In genomic region chr4:36290641-36291040, GRCh38 we compare ENCODE assay signal across 20 cellular contexts.
"Had no signal": no experiment of that assay in that cellular context is flagged by ENCODE, and none has a peak within 500 bp of the region (broad histone marks: within the 10 kb centered on the region; RNA-seq: fewer than 3 reads in every experiment).

No MANE protein-coding gene starts in this region.

- DNase-seq: activated CD4-positive, alpha-beta T cell treated with anti-CD3 and anti-CD28 coated beads, Interleukin-2, amount 10 ng/mL, durations not matched to agents 24 days and 14 days; activated CD8-positive, alpha-beta T cell treated with anti-CD3 and anti-CD28 coated beads for 36 hours; activated naive CD4-positive, alpha-beta T cell treated with anti-CD3 and anti-CD28 coated beads for 36 hours; activated naive CD8-positive, alpha-beta T cell treated with anti-CD3 and anti-CD28 coated beads, Interleukin-2, amount 50 U/mL, for 24 hours; activated T-cell treated with anti-CD3 and anti-CD28 coated beads, Interleukin-2, amount 50 U/mL, for 24 hours; aorta; brain microvascular endothelial cell; cerebellar nuclear complex; effector memory CD4-positive, alpha-beta T cell; esophagus squamous epithelium; left cardiac atrium; lower lobe of right lung; nephron progenitor cell; nucleus accumbens; stimulated activated CD4-positive, alpha-beta T cell treated with anti-CD3 and anti-CD28 coated beads, Interleukin-2, amount 100 ng/mL, for 24 hours; trophoblast cell had no signal

- H3K4me3 Mint-ChIP-seq: activated CD4-positive, alpha-beta T cell treated with anti-CD3 and anti-CD28 coated beads, Interleukin-2, amount 10 ng/mL, durations not matched to agents 24 days and 14 days; activated CD8-positive, alpha-beta T cell treated with anti-CD3 and anti-CD28 coated beads for 36 hours; activated naive CD4-positive, alpha-beta T cell treated with anti-CD3 and anti-CD28 coated beads for 36 hours; activated naive CD8-positive, alpha-beta T cell treated with anti-CD3 and anti-CD28 coated beads, Interleukin-2, amount 50 U/mL, for 24 hours; activated T-cell treated with anti-CD3 and anti-CD28 coated beads, Interleukin-2, amount 50 U/mL, for 24 hours; dendritic cell treated with granulocyte-macrophage colony-stimulating factor and Interleukin-4, amounts not matched to agents 40 ng/mL and 50 ng/mL, for 4 days; nephron progenitor cell; stimulated activated naive CD8-positive, alpha-beta T cell treated with anti-CD3 and anti-CD28 coated beads, Interleukin-15, Interleukin-2, amounts not matched to agents 100 ng/mL and 50 ng/mL, for 24 hours had no signal

- ATAC-seq: activated CD8-positive, alpha-beta T cell treated with anti-CD3 and anti-CD28 coated beads for 36 hours; activated naive CD8-positive, alpha-beta T cell treated with anti-CD3 and anti-CD28 coated beads, Interleukin-2, amount 50 U/mL, for 24 hours; left cardiac atrium; lower lobe of right lung had no signal

- H3K4me1 Mint-ChIP-seq: nephron progenitor cell had no signal

- H3K9me3 Mint-ChIP-seq: activated CD8-positive, alpha-beta T cell treated with anti-CD3 and anti-CD28 coated beads for 36 hours; activated naive CD4-positive, alpha-beta T cell treated with anti-CD3 and anti-CD28 coated beads for 36 hours; activated naive CD8-positive, alpha-beta T cell treated with anti-CD3 and anti-CD28 coated beads, Interleukin-2, amount 50 U/mL, for 24 hours; dendritic cell treated with granulocyte-macrophage colony-stimulating factor and Interleukin-4, amounts not matched to agents 40 ng/mL and 50 ng/mL, for 4 days; nephron progenitor cell had no signal

- H3K27ac ChIP-seq: brain microvascular endothelial cell, esophagus squamous epithelium, lower lobe of right lung, right atrium auricular region, vagina had no signal

- H3K27me3 Mint-ChIP-seq: activated CD8-positive, alpha-beta T cell treated with anti-CD3 and anti-CD28 coated beads for 36 hours; activated naive CD8-positive, alpha-beta T cell treated with anti-CD3 and anti-CD28 coated beads, Interleukin-2, amount 50 U/mL, for 24 hours; activated T-cell treated with anti-CD3 and anti-CD28 coated beads, Interleukin-2, amount 50 U/mL, for 24 hours; dendritic cell treated with granulocyte-macrophage colony-stimulating factor and Interleukin-4, amounts not matched to agents 40 ng/mL and 50 ng/mL, for 4 days; stimulated activated naive CD8-positive, alpha-beta T cell treated with anti-CD3 and anti-CD28 coated beads, Interleukin-15, Interleukin-2, amounts not matched to agents 100 ng/mL and 50 ng/mL, for 24 hours had no signal

- H3K27me3 ChIP-seq: brain microvascular endothelial cell, esophagus squamous epithelium, right atrium auricular region, vagina had no signal

- H3K4me3 ChIP-seq: esophagus squamous epithelium, lower lobe of right lung, right atrium auricular region, vagina had no signal

- H3K9me3 ChIP-seq: esophagus squamous epithelium, lower lobe of right lung, right atrium auricular region, vagina had no signal

- H3K4me1 ChIP-seq: lower lobe of right lung, right atrium auricular region, vagina had no signal

- H3K27ac Mint-ChIP-seq: activated CD8-positive, alpha-beta T cell treated with anti-CD3 and anti-CD28 coated beads for 36 hours; activated naive CD4-positive, alpha-beta T cell treated with anti-CD3 and anti-CD28 coated beads for 36 hours; activated naive CD8-positive, alpha-beta T cell treated with anti-CD3 and anti-CD28 coated beads, Interleukin-2, amount 50 U/mL, for 24 hours; activated T-cell treated with anti-CD3 and anti-CD28 coated beads, Interleukin-2, amount 50 U/mL, for 24 hours; dendritic cell treated with granulocyte-macrophage colony-stimulating factor and Interleukin-4, amounts not matched to agents 40 ng/mL and 50 ng/mL, for 4 days; nephron progenitor cell; stimulated activated naive CD8-positive, alpha-beta T cell treated with anti-CD3 and anti-CD28 coated beads, Interleukin-15, Interleukin-2, amounts not matched to agents 100 ng/mL and 50 ng/mL, for 24 hours had no signal

- H3K36me3 ChIP-seq: brain microvascular endothelial cell, esophagus squamous epithelium, lower lobe of right lung, right atrium auricular region, vagina had no signal
